In the genomic region with DNA sequence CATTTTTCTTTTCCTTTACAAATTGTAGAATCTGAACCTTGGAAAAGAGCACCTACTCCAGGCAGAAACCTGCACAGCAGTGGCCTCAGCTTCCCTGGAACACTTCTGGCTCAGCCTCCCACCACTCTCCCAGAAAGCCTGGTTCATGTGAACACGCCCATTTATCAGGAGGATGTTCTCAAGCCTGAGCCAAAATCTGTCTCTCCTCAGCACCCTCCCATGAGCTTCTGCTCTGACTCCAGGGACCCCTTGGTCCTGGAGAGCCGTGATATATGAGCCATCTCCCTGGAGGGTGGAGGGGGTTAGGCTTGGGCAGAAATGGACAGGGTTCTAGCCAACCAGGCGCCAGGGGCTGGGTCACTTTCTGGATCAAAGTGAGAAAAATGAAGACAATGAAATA, we compare ENCODE assay signal across 26 cellular contexts. TPM values are rescaled to one million over a fixed set of nuclear protein-coding genes. Genes with fewer than 3 reads are reported as not detected.
"Had no signal": no experiment of that assay in that cellular context is flagged by ENCODE, and none has a peak within 500 bp of the region (broad histone marks: within the 10 kb centered on the region; RNA-seq: fewer than 3 reads in every experiment).

No MANE protein-coding gene starts in this region.

- DNase-seq: activated B cell treated with CpG ODN at 0.5 μM for 24 hours; activated CD4-positive, alpha-beta T cell treated with anti-CD3 and anti-CD28 coated beads for 1 hour; activated CD4-positive, alpha-beta T cell treated with anti-CD3 and anti-CD28 coated beads, Interleukin-2, amount 10 ng/mL, durations not matched to agents 24 days and 14 days; activated CD4-positive, alpha-beta T cell treated with anti-CD3 and anti-CD28 coated beads, Interleukin-2, amount 50 U/mL, for 48 hours; activated CD8-positive, alpha-beta memory T cell treated with anti-CD3 and anti-CD28 coated beads, Interleukin-2, amount 10 ng/mL, durations not matched to agents 7 days and 5 days; activated gamma-delta T cell treated with Interleukin-2 at 50 U/mL for 16 hours; activated naive CD4-positive, alpha-beta T cell treated with anti-CD3 and anti-CD28 coated beads, Interleukin-2, amount 10 ng/mL, durations not matched to agents 7 days and 5 days; activated naive CD8-positive, alpha-beta T cell treated with anti-CD3 and anti-CD28 coated beads for 36 hours; activated T-cell treated with anti-CD3 and anti-CD28 coated beads, Interleukin-2, amount 50 U/mL, for 24 hours; brain microvascular endothelial cell; cerebellar nuclear complex; Karpas-422; MM.1S; NCI-H1105 treated with DMSO at 0.1 percent for 48 hours; NCI-H1436 treated with DMSO at 0.1 percent for 48 hours; NCI-H187; NCI-H2081 treated with DMSO at 0.1 percent for 48 hours; NCI-H446; NCI-H524; PC-3; SIG-M5; T-helper 17 cell; T-helper 9 cell had no signal

- H3K27me3 ChIP-seq: brain microvascular endothelial cell had no signal

- H3K36me3 ChIP-seq: brain microvascular endothelial cell, cardiac muscle cell had no signal

- H3K27ac ChIP-seq: brain microvascular endothelial cell, cardiac muscle cell had no signal

- H3K4me3 ChIP-seq: cardiac muscle cell had no signal

- ATAC-seq: activated CD8-positive, alpha-beta memory T cell treated with anti-CD3 and anti-CD28 coated beads, Interleukin-2, amount 10 ng/mL, durations not matched to agents 7 days and 5 days; PC-3; T-helper 17 cell had no signal

RNA-seq across cellular contexts. Expression of a gene that starts 10.1 kb away (rescaled TPM):
- total RNA-seq: activated B cell treated with CpG ODN at 0.5 μM for 24 hours; activated CD4-positive, alpha-beta T cell treated with anti-CD3 and anti-CD28 coated beads, Interleukin-2, amount 10 ng/mL, durations not matched to agents 24 days and 14 days; activated CD8-positive, alpha-beta memory T cell treated with anti-CD3 and anti-CD28 coated beads, Interleukin-2, amount 10 ng/mL, durations not matched to agents 7 days and 5 days; activated naive CD8-positive, alpha-beta T cell treated with anti-CD3 and anti-CD28 coated beads for 36 hours; activated T-helper 1 cell treated with anti-CD3 and anti-CD28 coated beads, Interleukin-12 subunit alpha, Interleukin-12 subunit beta, Interleukin-2, Interleukin-4 antibody, amounts not matched to agents 30 ng/mL and 10 ng/mL and 1 ng/mL, durations not matched to agents 14 hours and 24 hours and 36 hours; PC-3; T-helper 17 cell had no signal
- polyA plus RNA-seq: adipose tissue had no signal

RNA-seq across cellular contexts. Expression of a gene that starts 15.8 kb away (rescaled TPM):
- total RNA-seq: activated B cell treated with CpG ODN at 0.5 μM for 24 hours; activated CD4-positive, alpha-beta T cell treated with anti-CD3 and anti-CD28 coated beads, Interleukin-2, amount 10 ng/mL, durations not matched to agents 24 days and 14 days; activated CD8-positive, alpha-beta memory T cell treated with anti-CD3 and anti-CD28 coated beads, Interleukin-2, amount 10 ng/mL, durations not matched to agents 7 days and 5 days; activated naive CD8-positive, alpha-beta T cell treated with anti-CD3 and anti-CD28 coated beads for 36 hours; activated T-helper 1 cell treated with anti-CD3 and anti-CD28 coated beads, Interleukin-12 subunit alpha, Interleukin-12 subunit beta, Interleukin-2, Interleukin-4 antibody, amounts not matched to agents 30 ng/mL and 10 ng/mL and 1 ng/mL, durations not matched to agents 14 hours and 24 hours and 36 hours; cardiac muscle cell; PC-3; T-helper 17 cell had no signal
- polyA plus RNA-seq: adipose tissue, cardiac muscle cell had no signal

RNA-seq across cellular contexts. Expression of a gene that starts 32.4 kb away (rescaled TPM):
- total RNA-seq: activated B cell treated with CpG ODN at 0.5 μM for 24 hours, PC-3 had no signal

RNA-seq across cellular contexts. Expression of a gene that starts 51.7 kb away (rescaled TPM):
- total RNA-seq: activated B cell treated with CpG ODN at 0.5 μM for 24 hours; activated CD4-positive, alpha-beta T cell treated with anti-CD3 and anti-CD28 coated beads, Interleukin-2, amount 10 ng/mL, durations not matched to agents 24 days and 14 days; activated T-helper 1 cell treated with anti-CD3 and anti-CD28 coated beads, Interleukin-12 subunit alpha, Interleukin-12 subunit beta, Interleukin-2, Interleukin-4 antibody, amounts not matched to agents 30 ng/mL and 10 ng/mL and 1 ng/mL, durations not matched to agents 14 hours and 24 hours and 36 hours; T-helper 17 cell had no signal
